ENCODE assay signal across 10 cellular contexts in the genomic region with DNA sequence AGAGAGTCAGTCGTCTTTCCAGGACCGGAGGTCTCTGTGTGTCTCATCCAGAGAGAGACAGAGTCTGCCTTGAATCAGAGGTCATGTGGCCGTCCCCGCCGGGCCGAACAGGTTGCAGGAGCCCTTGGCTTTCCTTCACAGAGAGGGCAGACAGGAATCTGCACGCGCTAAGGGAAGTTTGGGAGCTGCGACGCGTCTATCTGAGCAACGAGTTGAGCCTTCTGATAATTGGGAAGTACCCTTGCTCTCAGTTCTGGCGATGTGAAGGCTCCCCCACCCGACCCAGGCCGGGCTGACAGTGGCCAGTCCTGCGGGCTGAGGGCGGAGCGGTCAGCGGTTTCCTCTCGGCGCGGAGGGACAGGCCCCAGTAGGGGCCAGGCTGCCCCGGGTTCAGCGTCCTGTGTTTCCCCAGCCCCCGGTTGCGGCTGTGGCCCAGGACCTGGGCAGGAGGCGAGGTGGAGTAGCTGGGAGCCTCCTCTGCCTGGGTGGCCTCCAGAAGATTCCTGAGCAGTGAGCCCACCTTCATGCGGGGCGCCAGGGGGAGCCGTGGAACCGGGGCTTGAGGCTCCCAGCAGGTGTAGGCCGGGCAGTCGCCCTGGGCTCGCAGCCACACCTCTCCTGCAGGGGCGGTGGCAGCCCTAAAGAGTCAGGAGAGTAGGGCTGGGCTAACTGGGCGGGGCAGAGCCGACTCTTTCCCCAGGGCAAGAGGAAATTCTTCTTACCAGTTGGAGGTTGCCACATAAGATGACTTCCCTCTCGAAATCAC. TPM values are rescaled to one million over a fixed set of nuclear protein-coding genes. Genes with fewer than 3 reads are reported as not detected.
DNase-seq lines count a peak whose midpoint lies in the region; ATAC-seq and TF ChIP-seq lines count a peak whose summit lies in the region.
"Had no signal": no experiment of that assay in that cellular context is flagged by ENCODE, and none has a peak within 500 bp of the region (broad histone marks: within the 10 kb centered on the region; RNA-seq: fewer than 3 reads in every experiment).

No MANE protein-coding gene starts in this region.

- intact Hi-C loops in CD4-positive, alpha-beta memory T cell (cut with micrococcal nuclease): no loop called here

- H3K27ac ChIP-seq in tibial nerve: peak overlapping the region; percentile 72 to 94 (median 86)
- no peak overlapping the region for H3K27ac ChIP-seq in CD4-positive, alpha-beta memory T cell (ENCODE audit: low read depth, low read length)
- H3K27ac ChIP-seq: gastrocnemius medialis, SJCRH30 had no signal

- H3K27me3 ChIP-seq in iPS-15b (ENCODE audit: control insufficient read depth, insufficient read depth, low read length) (peaks cover 100% of the 10 kb centered on the region), tibial nerve (peaks cover 0 to 11% of the 10 kb centered on the region in 2 donors)
- peaks cover 93% of the 10 kb centered on the region for H3K27me3 ChIP-seq in CD4-positive, alpha-beta memory T cell (ENCODE audit: insufficient read depth, low read length)
- H3K27me3 ChIP-seq: SJCRH30 had no signal

- peaks cover 1 to 4% of the 10 kb centered on the region in 2 donors for H3K36me3 Mint-ChIP-seq in activated T-cell treated with anti-CD3 and anti-CD28 coated beads, Interleukin-2, amount 50 U/mL, for 72 hours (ENCODE audit: insufficient read depth in 2 of 2)
- H3K36me3 Mint-ChIP-seq in CD4-positive, alpha-beta memory T cell: no peaks in the 10 kb centered on the region

- H3K9me3 ChIP-seq in iPS-15b (ENCODE audit: control insufficient read depth, insufficient read depth, low read length) (no peaks in the 10 kb centered on the region), tibial nerve (no peaks in the 10 kb centered on the region)
- no peaks in the 10 kb centered on the region for H3K9me3 ChIP-seq in CD4-positive, alpha-beta memory T cell (ENCODE audit: control insufficient read depth in 1 of 2, low read length in 2 of 2)
- H3K9me3 ChIP-seq: gastrocnemius medialis, SJCRH30 had no signal

- peak; percentile 47 to 52 for ATAC-seq in activated T-cell treated with anti-CD3 and anti-CD28 coated beads, Interleukin-2, amount 50 U/mL, for 72 hours (replicated peaks in 1 of 2)
- ATAC-seq in HG03095 (IDR thresholded peaks at IDR 0.05; ENCODE audit: unreplicated experiment): no peak
- ATAC-seq: gastrocnemius medialis had no signal

- no peak overlapping the region for H3K27ac Mint-ChIP-seq in activated T-cell treated with anti-CD3 and anti-CD28 coated beads, Interleukin-2, amount 50 U/mL, for 72 hours
- H3K27ac Mint-ChIP-seq in CD4-positive, alpha-beta memory T cell: peak overlapping the region in 2 of 7 donors; percentile 30 to 43

- no peaks in the 10 kb centered on the region for H3K9me3 Mint-ChIP-seq in activated T-cell treated with anti-CD3 and anti-CD28 coated beads, Interleukin-2, amount 50 U/mL, for 72 hours
- H3K9me3 Mint-ChIP-seq in CD4-positive, alpha-beta memory T cell: peaks cover 0 to 30% (median 17%) of the 10 kb centered on the region in 8 donors

- H3K36me3 ChIP-seq in iPS-15b (ENCODE audit: control insufficient read depth, insufficient read depth, low read length) (no peaks in the 10 kb centered on the region), tibial nerve (peaks cover 0 to 30% (median 0%) of the 10 kb centered on the region in 3 donors)
- no peaks in the 10 kb centered on the region for H3K36me3 ChIP-seq in CD4-positive, alpha-beta memory T cell (ENCODE audit: insufficient read depth, low read length)
- H3K36me3 ChIP-seq: gastrocnemius medialis had no signal

- peaks cover 7% of the 10 kb centered on the region for H3K4me1 ChIP-seq in iPS-15b (ENCODE audit: control insufficient read depth, insufficient read depth, low read length)
- peaks cover 0 to 73% (median 14%) of the 10 kb centered on the region in 4 donors for H3K4me1 ChIP-seq in tibial nerve
- peaks cover 9% of the 10 kb centered on the region for H3K4me1 ChIP-seq in CD4-positive, alpha-beta memory T cell (ENCODE audit: insufficient read depth, low read length)
- H3K4me1 ChIP-seq: gastrocnemius medialis, SJCRH30 had no signal

- no peak overlapping the region for H3K9ac ChIP-seq in iPS-15b (ENCODE audit: low read depth, low read length)

- H3K27me3 Mint-ChIP-seq in activated T-cell treated with anti-CD3 and anti-CD28 coated beads, Interleukin-2, amount 50 U/mL, for 72 hours (ENCODE audit: low read depth): peaks cover 51% of the 10 kb centered on the region
- peaks cover 42 to 46% of the 10 kb centered on the region in 2 donors for H3K27me3 Mint-ChIP-seq in CD4-positive, alpha-beta memory T cell

- POLR2A ChIA-PET in CD4-positive, alpha-beta memory T cell (lab: Charles Lee; ENCODE audit: partially characterized antibody): no interaction called here

- no peak for TF ChIP-seq POLR2A in tibial nerve (IDR thresholded peaks at IDR 0.05)

- TF ChIP-seq EP300 in tibial nerve (IDR thresholded peaks at IDR 0.05): no peak

- H3K4me3 ChIP-seq in iPS-15b (ENCODE audit: low read depth, low read length) (peak overlapping the region; percentile 28), tibial nerve (no peak overlapping the region)
- no peak overlapping the region for H3K4me3 ChIP-seq in CD4-positive, alpha-beta memory T cell (ENCODE audit: low read length in 2 of 2)
- H3K4me3 ChIP-seq: gastrocnemius medialis, SJCRH30 had no signal

- WGBS in tibial nerve, 2 donors: 65 to 69% methylated on average over 21 to 35 of the region's 38 CpGs

- peaks cover 24% of the 10 kb centered on the region for H3K4me1 Mint-ChIP-seq in activated T-cell treated with anti-CD3 and anti-CD28 coated beads, Interleukin-2, amount 50 U/mL, for 72 hours (ENCODE audit: low read depth)
- peaks cover 3 to 19% (median 9%) of the 10 kb centered on the region in 4 donors for H3K4me1 Mint-ChIP-seq in CD4-positive, alpha-beta memory T cell

- no peak overlapping the region for H3K4me3 Mint-ChIP-seq in activated T-cell treated with anti-CD3 and anti-CD28 coated beads, Interleukin-2, amount 50 U/mL, for 72 hours
- no peak overlapping the region for H3K4me3 Mint-ChIP-seq in CD4-positive, alpha-beta memory T cell

- DNase-seq in activated T-cell treated with anti-CD3 and anti-CD28 coated beads, Interleukin-2, amount 50 U/mL, for 72 hours: no peak
- no peak for DNase-seq in activated T-cell treated with anti-CD3 and anti-CD28 coated beads, Interleukin-2, amount 50 U/mL, for 1 hour
- DNase-seq in tibial nerve (ENCODE audit: low spot score in 2 of 2) (no peak), T-helper 2 cell (no peak)
- DNase-seq in CD4-positive, alpha-beta memory T cell: no peak
- DNase-seq: gastrocnemius medialis, SJCRH30 had no signal

- no peak for TF ChIP-seq CTCF in tibial nerve (IDR thresholded peaks at IDR 0.05)

- CTCF ChIA-PET in CD4-positive, alpha-beta memory T cell (lab: Charles Lee; ENCODE audit: partially characterized antibody): no interaction called here

TF ChIP-seq in PFSK-1, 5 proteins besides CTCF, POLR2A, EP300 and RAD21:
- TF ChIP-seq FOXP2 (optimal IDR thresholded peaks at IDR 0.05; ENCODE audit: borderline replicate concordance, extremely low read depth, extremely low read length, insufficient read depth): peak; percentile 52
- TF ChIP-seq, protein P1, sequence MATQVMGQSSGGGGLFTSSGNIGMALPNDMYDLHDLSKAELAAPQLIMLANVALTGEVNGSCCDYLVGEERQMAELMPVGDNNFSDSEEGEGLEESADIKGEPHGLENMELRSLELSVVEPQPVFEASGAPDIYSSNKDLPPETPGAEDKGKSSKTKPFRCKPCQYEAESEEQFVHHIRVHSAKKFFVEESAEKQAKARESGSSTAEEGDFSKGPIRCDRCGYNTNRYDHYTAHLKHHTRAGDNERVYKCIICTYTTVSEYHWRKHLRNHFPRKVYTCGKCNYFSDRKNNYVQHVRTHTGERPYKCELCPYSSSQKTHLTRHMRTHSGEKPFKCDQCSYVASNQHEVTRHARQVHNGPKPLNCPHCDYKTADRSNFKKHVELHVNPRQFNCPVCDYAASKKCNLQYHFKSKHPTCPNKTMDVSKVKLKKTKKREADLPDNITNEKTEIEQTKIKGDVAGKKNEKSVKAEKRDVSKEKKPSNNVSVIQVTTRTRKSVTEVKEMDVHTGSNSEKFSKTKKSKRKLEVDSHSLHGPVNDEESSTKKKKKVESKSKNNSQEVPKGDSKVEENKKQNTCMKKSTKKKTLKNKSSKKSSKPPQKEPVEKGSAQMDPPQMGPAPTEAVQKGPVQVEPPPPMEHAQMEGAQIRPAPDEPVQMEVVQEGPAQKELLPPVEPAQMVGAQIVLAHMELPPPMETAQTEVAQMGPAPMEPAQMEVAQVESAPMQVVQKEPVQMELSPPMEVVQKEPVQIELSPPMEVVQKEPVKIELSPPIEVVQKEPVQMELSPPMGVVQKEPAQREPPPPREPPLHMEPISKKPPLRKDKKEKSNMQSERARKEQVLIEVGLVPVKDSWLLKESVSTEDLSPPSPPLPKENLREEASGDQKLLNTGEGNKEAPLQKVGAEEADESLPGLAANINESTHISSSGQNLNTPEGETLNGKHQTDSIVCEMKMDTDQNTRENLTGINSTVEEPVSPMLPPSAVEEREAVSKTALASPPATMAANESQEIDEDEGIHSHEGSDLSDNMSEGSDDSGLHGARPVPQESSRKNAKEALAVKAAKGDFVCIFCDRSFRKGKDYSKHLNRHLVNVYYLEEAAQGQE (IDR thresholded peaks at IDR 0.05; ENCODE audit: insufficient read depth in 1 of 2, low read depth in 2 of 2, low read length in 2 of 2): no peak

RNA-seq across cellular contexts. Expression of gene NR2F1, which starts 13.8 kb away (rescaled TPM):
- not detected for total RNA-seq in activated T-cell treated with anti-CD3 and anti-CD28 coated beads, Interleukin-2, amount 50 U/mL, for 72 hours
- 59.7 TPM for polyA plus RNA-seq in PFSK-1 (2012; ENCODE audit: insufficient read length, low read depth)
- total RNA-seq in tibial nerve: 10 to 100 TPM; 64.9 to 81.3 (median 67.6) TPM
- total RNA-seq in CD4-positive, alpha-beta memory T cell: not detected
- not detected for polyA plus RNA-seq in CD4-positive, alpha-beta memory T cell

RNA-seq across cellular contexts. Expression of gene NR2F1-AS1, which starts 15.8 kb away (rescaled TPM):
- total RNA-seq in activated T-cell treated with anti-CD3 and anti-CD28 coated beads, Interleukin-2, amount 50 U/mL, for 72 hours: under 1 TPM; 0.41 to 0.93 TPM
- polyA plus RNA-seq in PFSK-1 (2012; ENCODE audit: insufficient read length, low read depth): 3.1 TPM
- total RNA-seq in tibial nerve: 10 to 100 TPM; 13.5 to 38.4 (median 35.4) TPM
- total RNA-seq in CD4-positive, alpha-beta memory T cell: not detected
- polyA plus RNA-seq in CD4-positive, alpha-beta memory T cell: not detected

Comparison
In these comparisons a context has a peak if more than half of its experiments do, and no peak if none do; other contexts are left out.
1. RNA of gene NR2F1, which starts 13.8 kb away (total RNA-seq): 64.9 to 81.3 TPM in tibial nerve; not detected in activated T-cell treated with anti-CD3 and anti-CD28 coated beads, Interleukin-2, amount 50 U/mL, for 72 hours and not detected in CD4-positive, alpha-beta memory T cell; every median in the first group is over 10 times any median in the second.
2. RNA of gene NR2F1-AS1, which starts 15.8 kb away (total RNA-seq): 13.5 to 38.4 TPM in tibial nerve; 0.41 to 0.93 TPM in activated T-cell treated with anti-CD3 and anti-CD28 coated beads, Interleukin-2, amount 50 U/mL, for 72 hours and not detected in CD4-positive, alpha-beta memory T cell; every median in the first group is over 4 times any median in the second.